1 cellular context compared by ENCODE assay signal in genomic region chr11:75562836-75563484, GRCh38.
A peak's percentile ranks its signal among the peaks of the same experiment; 100 is the strongest.
TF ChIP-seq lines count a peak whose summit lies in the region.

No MANE protein-coding gene starts in this region.

TF ChIP-seq in GM12878, 131 proteins besides CTCF, POLR2A, EP300 and RAD21:
- peak; percentile 28; the same call in 1 of the 2 replicates for TF ChIP-seq MXI1 (IDR thresholded peaks at IDR 0.05; ENCODE audit: low read depth, low read length)
- TF ChIP-seq MLLT1 (IDR thresholded peaks at IDR 0.05) = peak; percentile 9; the same call in 1 of the 2 replicates
- 0 out of 2 replicates have a peak, but pooled peaks have one; percentile 11 for TF ChIP-seq SMAD5 (IDR thresholded peaks at IDR 0.05; ENCODE audit: low read depth)
- TF ChIP-seq POLR2AphosphoS5 (IDR thresholded peaks at IDR 0.05; ENCODE audit: low read length) = peak; percentile 53
- TF ChIP-seq SKIL (IDR thresholded peaks at IDR 0.05; ENCODE audit: low read depth, poor library complexity, severe bottlenecking) = no peak
- TF ChIP-seq YY1 (IDR thresholded peaks at IDR 0.05; ENCODE audit: low read depth, low read length) = no peak
- 0 out of 2 replicates have a peak, but pooled peaks have one; percentile 19 for TF ChIP-seq LARP7 (IDR thresholded peaks at IDR 0.05)
- TF ChIP-seq HSF1 (IDR thresholded peaks at IDR 0.05; ENCODE audit: low read depth, low read length) = no peak
- no peak for TF ChIP-seq ZNF24 (IDR thresholded peaks at IDR 0.05)
- TF ChIP-seq PML (IDR thresholded peaks at IDR 0.05; ENCODE audit: low read length) = peak; percentile 35; the same call in 1 of the 2 replicates
- TF ChIP-seq ZBTB40 (IDR thresholded peaks at IDR 0.05; ENCODE audit: borderline replicate concordance) = peak; percentile 34; the same call in 1 of the 2 replicates
- 0 out of 4 replicates have a peak, but pooled peaks of 1 of the 2 experiments have one; percentile 10 for TF ChIP-seq IKZF2 (IDR thresholded peaks at IDR 0.05)
- no peak for TF ChIP-seq HDAC2 (IDR thresholded peaks at IDR 0.05)
- TF ChIP-seq SMAD1 (IDR thresholded peaks at IDR 0.05; ENCODE audit: low read depth, partially characterized antibody) = peak; percentile 15
